ENCODE assay signal across 16 cellular contexts in genomic region chr22:37654556-37655251, GRCh38.
"Had no signal": no experiment of that assay in that cellular context is flagged by ENCODE, and none has a peak within 500 bp of the region (broad histone marks: within the 10 kb centered on the region; RNA-seq: fewer than 3 reads in every experiment).

No MANE protein-coding gene starts in this region.

- H3K4me3 Mint-ChIP-seq: mesothelial cell of epicardium; naive thymus-derived CD4-positive, alpha-beta T cell had no signal

- ATAC-seq: gastrocnemius medialis; lower lobe of right lung; naive thymus-derived CD4-positive, alpha-beta T cell had no signal

- H3K36me3 ChIP-seq: gastrocnemius medialis, sigmoid colon, SJCRH30 had no signal

- H3K9me3 Mint-ChIP-seq: mesothelial cell of epicardium; naive thymus-derived CD4-positive, alpha-beta T cell had no signal

- H3K27me3 ChIP-seq: gastrocnemius medialis, sigmoid colon, SJCRH30, tibial artery had no signal

- H3K4me3 ChIP-seq: gastrocnemius medialis, lower lobe of right lung, sigmoid colon, SJCRH30, tibial artery had no signal

- H3K9me3 ChIP-seq: gastrocnemius medialis, lower lobe of right lung, sigmoid colon, SJCRH30, tibial artery had no signal

- H3K27ac ChIP-seq: epithelial cell of prostate, lower lobe of right lung, SJCRH30, tibial artery had no signal

- H3K27me3 Mint-ChIP-seq: naive thymus-derived CD4-positive, alpha-beta T cell had no signal

- H3K27ac Mint-ChIP-seq: mesothelial cell of epicardium had no signal

- DNase-seq: activated CD4-positive, CD25-positive, alpha-beta regulatory T cell treated with anti-CD3 and anti-CD28 coated beads, Interleukin-2, amount 50 U/mL, for 72 hours; activated CD8-positive, alpha-beta memory T cell treated with anti-CD3 and anti-CD28 coated beads for 24 hours; activated gamma-delta T cell treated with Interleukin-2 at 50 U/mL for 16 hours; effector memory CD4-positive, alpha-beta T cell; gastrocnemius medialis; kidney glomerular epithelial cell; lower lobe of right lung; naive thymus-derived CD4-positive, alpha-beta T cell; occipital lobe; sigmoid colon; SJCRH30; stimulated activated CD4-positive, alpha-beta T cell treated with anti-CD3 and anti-CD28 coated beads, Interleukin-12 subunit alpha, Interleukin-12 subunit beta, amount 100 ng/mL, for 4 hours; stimulated activated CD8-positive, alpha-beta memory T cell treated with anti-CD3 and anti-CD28 coated beads, Interleukin-4, amount 100 ng/mL, for 48 hours; tibial artery had no signal
